10 cellular contexts compared by ENCODE assay signal in genomic region chr3:30611613-30612421, GRCh38. TPM values are rescaled to one million over a fixed set of nuclear protein-coding genes. Genes with fewer than 3 reads are reported as not detected.
A peak's percentile ranks its signal among the peaks of the same experiment; 100 is the strongest.
DNase-seq lines count a peak whose midpoint lies in the region; ATAC-seq, FAIRE-seq and TF ChIP-seq lines count a peak whose summit lies in the region.
"Had no signal": no experiment of that assay in that cellular context is flagged by ENCODE, and none has a peak within 500 bp of the region (broad histone marks: within the 10 kb centered on the region; RNA-seq: fewer than 3 reads in every experiment).

No MANE protein-coding gene starts in this region.

- DNase-seq in A549 (ENCODE audit: low read depth in 1 of 2, low spot score in 1 of 2) = peak; percentile 57 to 73
- DNase-seq in HL-60 (ENCODE audit: low read depth in 1 of 2, low spot score in 1 of 2) = no peak
- no peak for DNase-seq in activated naive CD8-positive, alpha-beta T cell treated with anti-CD3 and anti-CD28 coated beads for 36 hours
- no peak for DNase-seq in lung (ENCODE audit: low spot score)
- no peak for DNase-seq in NOMO-1 treated with dmso at 0.1 percent for 144 hours (lab: John Stamatoyannopoulos, UW; ENCODE audit: unreplicated experiment)
- no peak for DNase-seq in NCI-H446 treated with DMSO at 0.1 percent for 48 hours (lab: John Stamatoyannopoulos, UW)
- no peak for DNase-seq in cerebellum (ENCODE audit: low spot score)
- DNase-seq: DMS79 treated with DMSO at 0.1 percent for 48 hours, foreskin melanocyte had no signal

- TF ChIP-seq EP300 in A549 (IDR thresholded peaks at IDR 0.05) = no peak

- H3K9me3 ChIP-seq in A549 (no peaks in the 10 kb centered on the region), lung (ENCODE audit: control insufficient read depth in 2 of 2, insufficient read depth in 1 of 2, low read length in 1 of 2) (no peaks in the 10 kb centered on the region)

- peaks cover 59% of the 10 kb centered on the region for H3K4me1 Mint-ChIP-seq in activated naive CD8-positive, alpha-beta T cell treated with anti-CD3 and anti-CD28 coated beads for 36 hours

- H3K27me3 Mint-ChIP-seq in activated naive CD8-positive, alpha-beta T cell treated with anti-CD3 and anti-CD28 coated beads for 36 hours = no peaks in the 10 kb centered on the region

- H3K27me3 ChIP-seq in HL-60 (ENCODE audit: insufficient read depth, poor library complexity, severe bottlenecking) (no peaks in the 10 kb centered on the region), lung (ENCODE audit: control insufficient read depth, insufficient read depth) (no peaks in the 10 kb centered on the region)

- no peak for TF ChIP-seq CTCF in A549 (IDR thresholded peaks at IDR 0.05)
- TF ChIP-seq CTCF in HL-60 (IDR thresholded peaks at IDR 0.05; ENCODE audit: insufficient read depth, low read length) = no peak
- TF ChIP-seq CTCF in lung (IDR thresholded peaks at IDR 0.05; ENCODE audit: control extremely low read depth, extremely low read depth) = no peak

- H3K4me3 ChIP-seq in A549 (peak overlapping the region; percentile 13; the same call in 1 of the 3 replicates), HL-60 (replicated peaks; ENCODE audit: insufficient read depth, low read length) (no peak overlapping the region), lung (no peak overlapping the region)

- CTCF ChIA-PET in A549 (lab: Yijun Ruan, JAX) = interaction anchor here (1.0 to 1.3 kb wide), 3 partner anchors 59 to 570 kb away, joined by 4 to 5 read pairs (median 4); no protein-coding TSS in a partner anchor

- H3K27ac ChIP-seq in A549 = peak overlapping the region; percentile 82 to 99
- H3K27ac ChIP-seq in HL-60 (replicated peaks) = peak overlapping the region; percentile 32
- peak overlapping the region; percentile 52 to 83 for H3K27ac ChIP-seq in lung (ENCODE audit: low read depth in 1 of 2, low read length in 1 of 2)

- peaks cover 84% of the 10 kb centered on the region for H3K36me3 Mint-ChIP-seq in activated naive CD8-positive, alpha-beta T cell treated with anti-CD3 and anti-CD28 coated beads for 36 hours

- no peak for TF ChIP-seq POLR2A in A549 (IDR thresholded peaks at IDR 0.05; ENCODE audit: low read length)

- peak overlapping the region; percentile 96 for H3K4me3 Mint-ChIP-seq in activated naive CD8-positive, alpha-beta T cell treated with anti-CD3 and anti-CD28 coated beads for 36 hours

- POLR2A ChIA-PET in A549 (lab: Yijun Ruan, JAX) = no interaction called here

- peak overlapping the region; percentile 92 for H3K4me2 ChIP-seq in A549

- FAIRE-seq in A549 (lab: Jason Lieb, UNC) = peak; percentile 92

- no peaks in the 10 kb centered on the region for H3K36me3 ChIP-seq in lung (ENCODE audit: control insufficient read depth in 2 of 2, insufficient read depth in 2 of 2, low read length in 2 of 2)

- no peaks in the 10 kb centered on the region for H3K9me3 Mint-ChIP-seq in activated naive CD8-positive, alpha-beta T cell treated with anti-CD3 and anti-CD28 coated beads for 36 hours

- ATAC-seq in A549 = peak; percentile 70 to 72; a peak in 5 of 6 replicates
- ATAC-seq in lung (ENCODE audit: insufficient read depth, low FRiP score) = peak; percentile 15
- ATAC-seq in GM18873 (IDR thresholded peaks at IDR 0.05; ENCODE audit: low FRiP score, unreplicated experiment) = no peak

- peaks cover 89% of the 10 kb centered on the region for H3K4me1 ChIP-seq in A549
- peaks cover 12 to 45% of the 10 kb centered on the region in 2 donors for H3K4me1 ChIP-seq in lung (ENCODE audit: control insufficient read depth in 2 of 2, insufficient read depth in 2 of 2, low read length in 2 of 2)

- H3K27ac Mint-ChIP-seq in activated naive CD8-positive, alpha-beta T cell treated with anti-CD3 and anti-CD28 coated beads for 36 hours = peak overlapping the region; percentile 88

- no peak for TF ChIP-seq RAD21 in A549 (conservative IDR thresholded peaks at IDR 0.05 in 1 of 2, IDR thresholded peaks at IDR 0.05 in 1 of 2)

- WGBS in A549 (ENCODE audit: missing lambda C conversion rate) = 47% methylated on average over 7 of the region's 7 CpGs
- WGBS in lung, 2 donors = 45 to 58% methylated on average over 7 of the region's 7 CpGs

TF ChIP-seq in A549, 52 proteins besides CTCF, POLR2A, EP300 and RAD21:
- TF ChIP-seq MYC (IDR thresholded peaks at IDR 0.05; ENCODE audit: borderline replicate concordance, low read length) (no peak), NPAS2 (CRISPR knock-in tag; IDR thresholded peaks at IDR 0.05; ENCODE audit: borderline replicate concordance) (no peak), CEBPB (IDR thresholded peaks at IDR 0.05) (peak in 1 of 2 experiments; percentile 47; a peak in 1 of 4 replicates), NR3C1 (IDR thresholded peaks at IDR 0.05) (no peak), MAX (IDR thresholded peaks at IDR 0.05) (peak; percentile 29; the same call in 1 of the 2 replicates), MAFK (IDR thresholded peaks at IDR 0.05; ENCODE audit: partially characterized antibody) (peak; percentile 68), GATA3 (IDR thresholded peaks at IDR 0.05; ENCODE audit: borderline replicate concordance) (0 out of 2 replicates have a peak, but pooled peaks have one; percentile 9), HOXB5 (CRISPR knock-in tag; IDR thresholded peaks at IDR 0.05) (no peak), JUN (IDR thresholded peaks at IDR 0.05) (peak in 1 of 2 experiments; percentile 25; a peak in 1 of 5 replicates), SREBF2 (IDR thresholded peaks at IDR 0.05) (no peak), FOSL2 (IDR thresholded peaks at IDR 0.05) (peak; percentile 82), FOSL2 (CRISPR knock-in tag; IDR thresholded peaks at IDR 0.05) (peak; percentile 92), MAZ (IDR thresholded peaks at IDR 0.05; ENCODE audit: borderline replicate concordance, low read depth, low read length) (no peak), CBX8 (IDR thresholded peaks at IDR 0.05) (no peak), ATOH8 (CRISPR knock-in tag; IDR thresholded peaks at IDR 0.05; ENCODE audit: low read depth) (no peak), USF2 (IDR thresholded peaks at IDR 0.05) (no peak), HEYL (CRISPR knock-in tag; IDR thresholded peaks at IDR 0.05) (no peak), ZNF302 (CRISPR knock-in tag; IDR thresholded peaks at IDR 0.05) (no peak), EHF (CRISPR knock-in tag; IDR thresholded peaks at IDR 0.05) (no peak), JUNB (IDR thresholded peaks at IDR 0.05) (0 out of 2 replicates have a peak, but pooled peaks have one; percentile 47), CHD2 (IDR thresholded peaks at IDR 0.05; ENCODE audit: low read length, partially characterized antibody) (no peak)
TF ChIP-seq in A549: peak in this region for 7.

RNA-seq across cellular contexts. Expression of gene TGFBR2, which starts 5.4 kb away (rescaled TPM):
- polyA plus RNA-seq in A549 (2011; rRNA removed) (97.4 and 119 TPM in 2 replicates), A549 (2017; fragmentation: RNase III; extraction: RNeasy Plus Mini Kit Qiagen cat#74134 plus additional on column Dnase treatment) (47.0 to 57.8 TPM (median 48.5 TPM) in 3 replicates), lung (100 to 1,000 TPM in 1 of 2 donors, 10 to 100 TPM in 1; 31.1 to 129 TPM)
- 21.5 and 26.8 TPM in 2 replicates for polyA plus RNA-seq in A549 (2012; cell fraction: cytosol; rRNA removed)
- polyA plus RNA-seq in A549 (2012; cell fraction: nucleus; rRNA removed) = 20.0 and 20.1 TPM in 2 replicates
- 103 and 115 TPM in 2 replicates for polyA minus RNA-seq in A549 (2011; rRNA and poly(A)+ RNA removed)
- total RNA-seq in activated naive CD8-positive, alpha-beta T cell treated with anti-CD3 and anti-CD28 coated beads for 36 hours = 10 to 100 TPM; 64.1 to 65.1 TPM
- total RNA-seq in lung (100 to 1,000 TPM; 198 to 232 TPM), cerebellum (12.1 TPM)

Comparison
In these comparisons a context has a peak if more than half of its experiments do, and no peak if none do; other contexts are left out.
1. DNase-seq: peak in A549 (2 of 2); none in HL-60 (0 of 2), activated naive CD8-positive, alpha-beta T cell treated with anti-CD3 and anti-CD28 coated beads for 36 hours (single experiment), lung (single experiment), NOMO-1 treated with dmso at 0.1 percent for 144 hours (single experiment), NCI-H446 treated with DMSO at 0.1 percent for 48 hours (single experiment) and cerebellum (single experiment).
2. H3K27ac ChIP-seq: peak in every context shown above with its lines; median percentile 90 in A549; 68 in lung; 32 in HL-60.